25 cellular contexts compared by ENCODE assay signal in genomic region chr16:5971924-5972323, GRCh38.
"Had no signal": no experiment of that assay in that cellular context is flagged by ENCODE, and none has a peak within 500 bp of the region (broad histone marks: within the 10 kb centered on the region; RNA-seq: fewer than 3 reads in every experiment).

No MANE protein-coding gene starts in this region.

- H3K4me3 ChIP-seq: left ventricle myocardium inferior, lung, ovary, right atrium auricular region, right lobe of liver, smooth muscle cell, suprapubic skin, thoracic aorta, tibial artery, upper lobe of right lung had no signal

- H3K9me3 Mint-ChIP-seq: nephron had no signal

- H3K4me1 ChIP-seq: left ventricle myocardium inferior, right atrium auricular region, right lobe of liver, suprapubic skin, tibial artery, upper lobe of right lung had no signal

- H3K4me3 Mint-ChIP-seq: mesothelial cell of epicardium; naive thymus-derived CD4-positive, alpha-beta T cell; nephron; stimulated activated memory B cell treated with anti-CD40 and anti-IgM and Interleukin-4, amounts not matched to agents 10 μg/mL and 1 μg/mL and 100 μg/mL, for 72 hours; stimulated activated naive CD8-positive, alpha-beta T cell treated with anti-CD3 and anti-CD28 coated beads, Interleukin-15, amount 100 ng/mL, for 72 hours had no signal

- H3K27me3 ChIP-seq: ovary, right atrium auricular region, right lobe of liver, suprapubic skin, tibial artery, upper lobe of right lung had no signal

- H3K4me1 Mint-ChIP-seq: mesothelial cell of epicardium; naive thymus-derived CD4-positive, alpha-beta T cell; nephron; stimulated activated memory B cell treated with anti-CD40 and anti-IgM and Interleukin-4, amounts not matched to agents 10 μg/mL and 1 μg/mL and 100 μg/mL, for 72 hours; stimulated activated naive CD8-positive, alpha-beta T cell treated with anti-CD3 and anti-CD28 coated beads, Interleukin-15, amount 100 ng/mL, for 72 hours had no signal

- ATAC-seq: naive thymus-derived CD4-positive, alpha-beta T cell; right lobe of liver; stimulated activated memory B cell treated with anti-CD40 and anti-IgM and Interleukin-4, amounts not matched to agents 10 μg/mL and 1 μg/mL and 100 μg/mL, for 72 hours; stimulated activated naive CD8-positive, alpha-beta T cell treated with anti-CD3 and anti-CD28 coated beads, Interleukin-15, amount 100 ng/mL, for 72 hours; upper lobe of right lung had no signal

- DNase-seq: hippocampal formation; kidney; left ventricle myocardium inferior; mesendoderm; naive thymus-derived CD4-positive, alpha-beta T cell; ovary; right lobe of liver; stimulated activated CD4-positive, alpha-beta T cell treated with anti-CD3 and anti-CD28 coated beads, Interleukin-1b, Interleukin-23, amount 100 ng/mL, for 48 hours; stimulated activated CD4-positive, alpha-beta T cell treated with anti-CD3 and anti-CD28 coated beads, Interleukin-2, amount 100 ng/mL, for 48 hours; stimulated activated CD4-positive, alpha-beta T cell treated with anti-CD3 and anti-CD28 coated beads, Interleukin-4, amount 100 ng/mL, for 4 hours; stimulated activated CD8-positive, alpha-beta memory T cell treated with anti-CD3 and anti-CD28 coated beads, Interleukin-4, amount 100 ng/mL, for 48 hours; stimulated activated naive CD4-positive, alpha-beta T cell treated with Interleukin-2 at 50 U/mL for 16 hours; stimulated activated naive CD8-positive, alpha-beta T cell treated with anti-CD3 and anti-CD28 coated beads, Interleukin-15, amount 100 ng/mL, for 72 hours; tibial artery; trophoblast cell; upper lobe of right lung had no signal

- H3K9me3 ChIP-seq: ovary, right atrium auricular region, right lobe of liver, thoracic aorta, upper lobe of right lung had no signal

- H3K4me2 ChIP-seq: smooth muscle cell had no signal

- H3K27me3 Mint-ChIP-seq: naive thymus-derived CD4-positive, alpha-beta T cell; progenitor cell of endocrine pancreas; stimulated activated memory B cell treated with anti-CD40 and anti-IgM and Interleukin-4, amounts not matched to agents 10 μg/mL and 1 μg/mL and 100 μg/mL, for 72 hours; stimulated activated naive CD8-positive, alpha-beta T cell treated with anti-CD3 and anti-CD28 coated beads, Interleukin-15, amount 100 ng/mL, for 72 hours had no signal

- H3K36me3 ChIP-seq: left ventricle myocardium inferior, ovary, right atrium auricular region, right lobe of liver, suprapubic skin, thoracic aorta, tibial artery, upper lobe of right lung had no signal

- H3K27ac ChIP-seq: left ventricle myocardium inferior, ovary, right atrium auricular region, right lobe of liver, suprapubic skin, thoracic aorta, tibial artery, upper lobe of right lung had no signal

- H3K36me3 Mint-ChIP-seq: mesothelial cell of epicardium; naive thymus-derived CD4-positive, alpha-beta T cell; stimulated activated memory B cell treated with anti-CD40 and anti-IgM and Interleukin-4, amounts not matched to agents 10 μg/mL and 1 μg/mL and 100 μg/mL, for 72 hours had no signal

- H3K27ac Mint-ChIP-seq: mesothelial cell of epicardium; nephron; progenitor cell of endocrine pancreas; stimulated activated memory B cell treated with anti-CD40 and anti-IgM and Interleukin-4, amounts not matched to agents 10 μg/mL and 1 μg/mL and 100 μg/mL, for 72 hours; stimulated activated naive CD8-positive, alpha-beta T cell treated with anti-CD3 and anti-CD28 coated beads, Interleukin-15, amount 100 ng/mL, for 72 hours had no signal
